2 cellular contexts compared by ENCODE assay signal in genomic region chr14:61493996-61494395, GRCh38.
TF ChIP-seq lines count a peak whose summit lies in the region.

No MANE protein-coding gene starts in this region.

TF ChIP-seq in HCT116, 20 proteins besides CTCF, POLR2A, EP300 and RAD21 (continued from another document):
- TF ChIP-seq ZNF274 (IDR thresholded peaks at IDR 0.05; ENCODE audit: low read depth, low read length): no peak

TF ChIP-seq in GM23338, 12 proteins besides CTCF, POLR2A, EP300 and RAD21 (continued from another document):
- TF ChIP-seq REST (IDR thresholded peaks at IDR 0.05; ENCODE audit: unreplicated experiment) (no peak), JUNB (IDR thresholded peaks at IDR 0.05; ENCODE audit: unreplicated experiment) (no peak)
